ENCODE assay signal across 23 cellular contexts in the genomic region with DNA sequence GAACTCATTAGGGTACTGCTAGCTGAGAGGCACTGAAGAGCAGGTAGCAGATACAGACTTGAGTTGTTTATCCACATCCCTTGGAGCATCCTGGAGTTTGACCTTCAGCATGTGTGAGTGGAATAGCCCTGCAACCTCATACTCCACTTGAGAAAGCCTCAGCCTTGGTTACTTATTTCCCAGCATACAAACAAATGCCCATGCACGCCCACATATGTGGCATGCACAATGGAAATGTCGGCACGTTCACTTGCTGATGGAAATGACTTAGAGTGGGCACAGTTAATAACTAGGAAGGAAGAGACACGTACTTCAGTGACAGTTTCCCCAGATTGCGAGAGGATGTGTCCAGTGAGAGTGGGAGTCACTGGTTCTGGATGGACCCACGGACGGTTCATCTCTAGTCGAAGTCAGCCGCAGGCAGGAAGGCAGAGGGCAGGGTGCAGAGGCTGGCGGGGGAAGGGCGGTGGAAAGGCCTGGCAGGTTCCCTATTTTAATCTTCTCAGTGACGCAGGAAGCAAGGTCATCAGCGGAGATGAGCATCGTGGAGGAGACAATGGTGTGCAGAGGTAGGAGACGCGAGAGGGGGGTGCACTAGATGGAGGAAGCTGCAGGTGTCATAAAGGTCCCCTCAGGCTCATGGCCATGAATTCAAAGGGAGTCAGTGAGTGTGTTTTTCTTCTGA.
DNase-seq lines count a peak whose midpoint lies in the region; ATAC-seq, FAIRE-seq and TF ChIP-seq lines count a peak whose summit lies in the region.
"Had no signal": no experiment of that assay in that cellular context is flagged by ENCODE, and none has a peak within 500 bp of the region (broad histone marks: within the 10 kb centered on the region; RNA-seq: fewer than 3 reads in every experiment).

No MANE protein-coding gene starts in this region.

- BruUV-seq in HepG2 (replicated peaks; lab: Mats Ljungman, UMichigan): no TSS peak

- H3K27ac Mint-ChIP-seq in activated T-cell treated with anti-CD3 and anti-CD28 coated beads, Interleukin-2, amount 50 U/mL, for 24 hours: peak overlapping the region; percentile 7
- H3K27ac Mint-ChIP-seq in stimulated activated memory B cell treated with anti-CD40 and anti-IgM and Interleukin-4, amounts not matched to agents 10 μg/mL and 1 μg/mL and 100 μg/mL, for 72 hours: no peak overlapping the region
- no peak overlapping the region for H3K27ac Mint-ChIP-seq in activated T-helper 2 cell treated with anti-CD3 and anti-CD28 coated beads, Interferon-gamma antibody, Interleukin-2, Interleukin-4, amounts not matched to agents 10 μg/mL and 5 μg/mL and 100 μg/mL, durations not matched to agents 14 hours and 24 hours and 36 hours

- no peak for TF ChIP-seq POLR2A in HepG2 (IDR thresholded peaks at IDR 0.05; ENCODE audit: insufficient read depth in 1 of 2, low read depth in 2 of 2, low read length in 2 of 2)

- no peaks in the 10 kb centered on the region for H3K36me3 Mint-ChIP-seq in activated T-cell treated with anti-CD3 and anti-CD28 coated beads, Interleukin-2, amount 50 U/mL, for 24 hours (ENCODE audit: low read depth)
- no peaks in the 10 kb centered on the region for H3K36me3 Mint-ChIP-seq in stimulated activated memory B cell treated with anti-CD40 and anti-IgM and Interleukin-4, amounts not matched to agents 10 μg/mL and 1 μg/mL and 100 μg/mL, for 72 hours
- no peaks in the 10 kb centered on the region for H3K36me3 Mint-ChIP-seq in activated T-helper 2 cell treated with anti-CD3 and anti-CD28 coated beads, Interferon-gamma antibody, Interleukin-2, Interleukin-4, amounts not matched to agents 10 μg/mL and 5 μg/mL and 100 μg/mL, durations not matched to agents 14 hours and 24 hours and 36 hours (ENCODE audit: low read depth)

- H2AFZ ChIP-seq in HepG2 (ENCODE audit: low read length): no peak overlapping the region

- no peak overlapping the region for H3K4me3 ChIP-seq in HepG2 (replicated peaks in 1 of 3; ENCODE audit: insufficient read depth in 1 of 3, low read depth in 2 of 3, low read length in 3 of 3)
- H3K4me3 ChIP-seq: BLaER1 treated with 17β-estradiol and CSF1 and Interleukin-3, amounts not matched to agents 10 nM and 100 nM; body of pancreas; esophagus squamous epithelium; gastroesophageal sphincter; testis had no signal

- peaks cover 3 to 33% of the 10 kb centered on the region in 2 experiments; a peak in 3 of 5 replicates for H3K27me3 ChIP-seq in HepG2 (ENCODE audit: control insufficient read depth in 1 of 2, insufficient read depth in 2 of 2, low read length in 2 of 2)
- H3K27me3 ChIP-seq: body of pancreas, esophagus squamous epithelium, gastroesophageal sphincter, testis had no signal

- H3K4me3 Mint-ChIP-seq in activated T-cell treated with anti-CD3 and anti-CD28 coated beads, Interleukin-2, amount 50 U/mL, for 24 hours: no peak overlapping the region
- H3K4me3 Mint-ChIP-seq in stimulated activated memory B cell treated with anti-CD40 and anti-IgM and Interleukin-4, amounts not matched to agents 10 μg/mL and 1 μg/mL and 100 μg/mL, for 72 hours: no peak overlapping the region
- no peak overlapping the region for H3K4me3 Mint-ChIP-seq in activated T-helper 2 cell treated with anti-CD3 and anti-CD28 coated beads, Interferon-gamma antibody, Interleukin-2, Interleukin-4, amounts not matched to agents 10 μg/mL and 5 μg/mL and 100 μg/mL, durations not matched to agents 14 hours and 24 hours and 36 hours (ENCODE audit: low read depth)
- H3K4me3 Mint-ChIP-seq: activated T-cell treated with anti-CD3 and anti-CD28 coated beads, Interleukin-2, amount 50 U/mL, for 4 hours; effector memory CD8-positive, alpha-beta T cell had no signal

- no peak overlapping the region for H3K9ac ChIP-seq in HepG2 (ENCODE audit: insufficient read depth, low read depth, low read length)
- H3K9ac ChIP-seq: BLaER1 treated with 17β-estradiol and CSF1 and Interleukin-3, amounts not matched to agents 10 nM and 100 nM had no signal

- no peak for FAIRE-seq in HepG2 (lab: Jason Lieb, UNC)
- FAIRE-seq: D721Med, TTC549 had no signal

- H3K27ac ChIP-seq in HepG2 (ENCODE audit: extremely low read length, insufficient read depth, low read length): no peak overlapping the region
- H3K27ac ChIP-seq: BLaER1 treated with 17β-estradiol and CSF1 and Interleukin-3, amounts not matched to agents 10 nM and 100 nM; body of pancreas; esophagus squamous epithelium; gastroesophageal sphincter; testis had no signal

- ATAC-seq in HepG2 (peak; percentile 52), GM18519 (IDR thresholded peaks at IDR 0.05; ENCODE audit: low FRiP score, unreplicated experiment) (no peak)
- ATAC-seq in stimulated activated memory B cell treated with anti-CD40 and anti-IgM and Interleukin-4, amounts not matched to agents 10 μg/mL and 1 μg/mL and 100 μg/mL, for 72 hours: peak; percentile 42
- ATAC-seq: activated T-cell treated with anti-CD3 and anti-CD28 coated beads, Interleukin-2, amount 50 U/mL, for 4 hours; body of pancreas; effector memory CD8-positive, alpha-beta T cell; gastroesophageal sphincter; HCT116 had no signal

- H3K27me3 Mint-ChIP-seq in activated T-cell treated with anti-CD3 and anti-CD28 coated beads, Interleukin-2, amount 50 U/mL, for 24 hours: peaks cover 3% of the 10 kb centered on the region
- peaks cover 51% of the 10 kb centered on the region for H3K27me3 Mint-ChIP-seq in stimulated activated memory B cell treated with anti-CD40 and anti-IgM and Interleukin-4, amounts not matched to agents 10 μg/mL and 1 μg/mL and 100 μg/mL, for 72 hours
- peaks cover 3% of the 10 kb centered on the region for H3K27me3 Mint-ChIP-seq in activated T-helper 2 cell treated with anti-CD3 and anti-CD28 coated beads, Interferon-gamma antibody, Interleukin-2, Interleukin-4, amounts not matched to agents 10 μg/mL and 5 μg/mL and 100 μg/mL, durations not matched to agents 14 hours and 24 hours and 36 hours (ENCODE audit: low read depth)

- WGBS in HepG2 (ENCODE audit: low lambda C conversion rate): 37% methylated on average over 16 of the region's 16 CpGs

- no peaks in the 10 kb centered on the region for H3K4me1 ChIP-seq in HepG2 (ENCODE audit: insufficient read depth, low read length)
- H3K4me1 ChIP-seq: body of pancreas, esophagus squamous epithelium, gastroesophageal sphincter, testis had no signal

- POLR2A ChIA-PET in HepG2 (lab: Yijun Ruan, JAX): no interaction called here

- no peak for TF ChIP-seq RAD21 in HepG2 (CRISPR knock-in tag; IDR thresholded peaks at IDR 0.05)

- CTCF ChIA-PET in HepG2 (lab: Yijun Ruan, JAX; ENCODE audit: low intra/inter-chr PET ratio, low total read pairs): no interaction called here

- H3K9me3 Mint-ChIP-seq in activated T-cell treated with anti-CD3 and anti-CD28 coated beads, Interleukin-2, amount 50 U/mL, for 24 hours: no peaks in the 10 kb centered on the region
- H3K9me3 Mint-ChIP-seq in stimulated activated memory B cell treated with anti-CD40 and anti-IgM and Interleukin-4, amounts not matched to agents 10 μg/mL and 1 μg/mL and 100 μg/mL, for 72 hours: peaks cover 2% of the 10 kb centered on the region
- no peaks in the 10 kb centered on the region for H3K9me3 Mint-ChIP-seq in activated T-helper 2 cell treated with anti-CD3 and anti-CD28 coated beads, Interferon-gamma antibody, Interleukin-2, Interleukin-4, amounts not matched to agents 10 μg/mL and 5 μg/mL and 100 μg/mL, durations not matched to agents 14 hours and 24 hours and 36 hours
- H3K9me3 Mint-ChIP-seq: activated T-cell treated with anti-CD3 and anti-CD28 coated beads, Interleukin-2, amount 50 U/mL, for 4 hours; effector memory CD8-positive, alpha-beta T cell had no signal

- in situ Hi-C loops in HepG2 (cut with HindIII; ENCODE audit: extremely low pct_ligation_motif_present, low pct_unique_long_range_greater_than_20kb): no loop called here

- intact Hi-C loops in HepG2 (cut with micrococcal nuclease; ENCODE audit: unreplicated experiment): no loop called here
- intact Hi-C loops in activated T-helper 2 cell treated with anti-CD3 and anti-CD28 coated beads, Interferon-gamma antibody, Interleukin-2, Interleukin-4, amounts not matched to agents 10 μg/mL and 5 μg/mL and 100 μg/mL, durations not matched to agents 14 hours and 24 hours and 36 hours (cut with micrococcal nuclease): no loop called here

- H3K9me3 ChIP-seq in HepG2 (ENCODE audit: low read length): no peaks in the 10 kb centered on the region
- H3K9me3 ChIP-seq: BLaER1 treated with 17β-estradiol and CSF1 and Interleukin-3, amounts not matched to agents 10 nM and 100 nM; body of pancreas; esophagus squamous epithelium; gastroesophageal sphincter; testis had no signal

- peaks cover 46% of the 10 kb centered on the region for H3K4me1 Mint-ChIP-seq in activated T-cell treated with anti-CD3 and anti-CD28 coated beads, Interleukin-2, amount 50 U/mL, for 24 hours (ENCODE audit: low read depth)
- H3K4me1 Mint-ChIP-seq in stimulated activated memory B cell treated with anti-CD40 and anti-IgM and Interleukin-4, amounts not matched to agents 10 μg/mL and 1 μg/mL and 100 μg/mL, for 72 hours: peaks cover 9% of the 10 kb centered on the region
- H3K4me1 Mint-ChIP-seq in activated T-helper 2 cell treated with anti-CD3 and anti-CD28 coated beads, Interferon-gamma antibody, Interleukin-2, Interleukin-4, amounts not matched to agents 10 μg/mL and 5 μg/mL and 100 μg/mL, durations not matched to agents 14 hours and 24 hours and 36 hours (ENCODE audit: low read depth): peaks cover 11% of the 10 kb centered on the region

- no peaks in the 10 kb centered on the region; the same call in 1 of the 2 replicates for H4K20me1 ChIP-seq in HepG2 (ENCODE audit: insufficient read depth, low read length)
- H4K20me1 ChIP-seq: BLaER1 treated with 17β-estradiol and CSF1 and Interleukin-3, amounts not matched to agents 10 nM and 100 nM had no signal

- H3K79me2 ChIP-seq in HepG2 (ENCODE audit: insufficient read depth, low read length): no peaks in the 10 kb centered on the region

- no peaks in the 10 kb centered on the region for H3K36me3 ChIP-seq in HepG2 (replicated peaks in 1 of 2; ENCODE audit: control insufficient read depth in 1 of 2, insufficient read depth in 2 of 2, low read length in 2 of 2)
- H3K36me3 ChIP-seq: BLaER1 treated with 17β-estradiol and CSF1 and Interleukin-3, amounts not matched to agents 10 nM and 100 nM; esophagus squamous epithelium; gastroesophageal sphincter had no signal

- no peak overlapping the region for H3K4me2 ChIP-seq in HepG2 (ENCODE audit: low read depth, low read length)

- no peak for DNase-seq in activated T-cell treated with anti-CD3 and anti-CD28 coated beads, Interleukin-2, amount 50 U/mL, for 24 hours
- no peak for DNase-seq in activated T-cell treated with anti-CD3 and anti-CD28 coated beads, Interleukin-2, amount 50 U/mL, for 1 hour
- DNase-seq in NOMO-1 treated with dmso at 0.1 percent for 144 hours (lab: John Stamatoyannopoulos, UW; ENCODE audit: unreplicated experiment) (peak; percentile 30), HepG2 (ENCODE audit: low spot score) (no peak), NCI-H345 treated with DMSO at 0.1 percent for 48 hours (lab: John Stamatoyannopoulos, UW; ENCODE audit: unreplicated experiment) (no peak)
- DNase-seq in activated T-helper 2 cell treated with anti-CD3 and anti-CD28 coated beads, Interferon-gamma antibody, Interleukin-2, Interleukin-4, amounts not matched to agents 10 μg/mL and 5 μg/mL and 100 μg/mL, durations not matched to agents 14 hours and 24 hours and 36 hours (ENCODE audit: low spot score): no peak
- DNase-seq: activated CD4-positive, alpha-beta T cell treated with anti-CD3 and anti-CD28 coated beads, Interleukin-2, amount 50 U/mL, for 48 hours; activated T-cell treated with anti-CD3 and anti-CD28 coated beads, Interleukin-2, amount 50 U/mL, for 4 hours; body of pancreas; effector memory CD8-positive, alpha-beta T cell; esophagus squamous epithelium; mesendoderm; NCI-H1105; NCI-H2081 treated with DMSO at 0.1 percent for 48 hours; NCI-H510A treated with DMSO at 0.1 percent for 48 hours; testis had no signal

- TF ChIP-seq EP300 in HepG2 (IDR thresholded peaks at IDR 0.05; ENCODE audit: low read depth in 2 of 2, low read length in 2 of 2) (no peak), HepG2 (CRISPR knock-in tag; IDR thresholded peaks at IDR 0.05; ENCODE audit: borderline replicate concordance) (no peak)

- no peak for TF ChIP-seq CTCF in HepG2 (CRISPR knock-in tag; IDR thresholded peaks at IDR 0.05)
